8 cellular contexts compared by ENCODE assay signal in the genomic region with DNA sequence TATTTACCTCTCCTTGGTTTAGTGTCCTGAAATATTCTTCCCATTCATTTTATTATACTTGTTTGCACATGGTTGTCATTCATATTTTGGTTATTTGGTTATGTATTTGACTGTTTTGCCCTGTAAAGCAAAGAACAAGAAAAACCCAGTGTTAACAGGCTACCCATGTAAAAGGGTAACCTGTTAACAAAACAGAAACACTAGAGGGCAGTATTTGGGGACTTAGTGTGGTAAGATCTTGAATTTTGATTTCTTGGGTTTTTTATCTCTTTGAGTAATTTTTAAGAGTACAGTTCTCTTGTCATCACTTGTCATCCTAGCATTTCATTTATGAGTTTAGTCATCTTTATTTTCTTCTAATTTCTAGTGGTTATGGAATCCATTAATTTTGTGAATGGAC. TPM values are rescaled to one million over a fixed set of nuclear protein-coding genes. Genes with fewer than 3 reads are reported as not detected.
A peak's percentile ranks its signal among the peaks of the same experiment; 100 is the strongest.
DNase-seq lines count a peak whose midpoint lies in the region; ATAC-seq and TF ChIP-seq lines count a peak whose summit lies in the region.

No MANE protein-coding gene starts in this region.

- peaks cover 62% of the 10 kb centered on the region for H3K36me3 Mint-ChIP-seq in nephron (ENCODE audit: low read depth)

- H3K27me3 ChIP-seq in body of pancreas = no peaks in the 10 kb centered on the region

- ATAC-seq in body of pancreas (no peak), GM21786 (IDR thresholded peaks at IDR 0.05; ENCODE audit: unreplicated experiment) (no peak), GM18867 (IDR thresholded peaks at IDR 0.05; ENCODE audit: unreplicated experiment) (no peak), GM18511 (IDR thresholded peaks at IDR 0.05; ENCODE audit: unreplicated experiment) (no peak)

- intact Hi-C loops in body of pancreas (cut with DNase I) = no loop called here

- peaks cover 9% of the 10 kb centered on the region for H3K4me1 Mint-ChIP-seq in nephron

- DNase-seq in GM03348 (ENCODE audit: low spot score) (peak; percentile 35), KBM-7 (peak; percentile 37), body of pancreas (no peak)
- DNase-seq in activated CD4-positive, alpha-beta T cell treated with anti-CD3 and anti-CD28 coated beads for 4 hours = no peak

- in situ Hi-C loops in KBM-7 (cut with MboI; ENCODE audit: low pct_unique_long_range_greater_than_20kb, low sequenced_read_pairs) = no loop called here

- H3K9me3 Mint-ChIP-seq in nephron = no peaks in the 10 kb centered on the region

- H3K9me3 ChIP-seq in body of pancreas = no peaks in the 10 kb centered on the region

- no peak for TF ChIP-seq POLR2A in body of pancreas (IDR thresholded peaks at IDR 0.05)

- H3K27ac Mint-ChIP-seq in nephron = no peak overlapping the region

- H3K4me3 Mint-ChIP-seq in nephron = no peak overlapping the region

- H3K4me1 ChIP-seq in body of pancreas = no peaks in the 10 kb centered on the region

- no peak overlapping the region for H3K4me3 ChIP-seq in body of pancreas

- no peaks in the 10 kb centered on the region for H3K36me3 ChIP-seq in body of pancreas (replicated peaks in 1 of 2; ENCODE audit: insufficient read depth in 1 of 2, low read depth in 2 of 2)

- no peak overlapping the region for H3K27ac ChIP-seq in body of pancreas

- no peaks in the 10 kb centered on the region for H3K27me3 Mint-ChIP-seq in nephron (ENCODE audit: low read depth)

- TF ChIP-seq CTCF in body of pancreas (IDR thresholded peaks at IDR 0.05) (peak in 6 of 7 experiments; percentile 22 to 41 (median 30)), nephron (IDR thresholded peaks at IDR 0.05; ENCODE audit: unreplicated experiment in 3 of 3) (peak; percentile 29 to 43 (median 38))

RNA-seq across cellular contexts. Expression of a gene that starts 51.3 kb away (rescaled TPM):
- total RNA-seq in body of pancreas = 10 to 100 TPM; 36.9 to 38.4 TPM

RNA-seq across cellular contexts. Expression of a gene that starts 51.3 kb away (rescaled TPM):
- total RNA-seq in body of pancreas = 10 to 100 TPM in 1 of 2 donors, 1 to 10 TPM in 1; 9.2 to 16.6 TPM

Comparison
In these comparisons a context has a peak if more than half of its experiments do, and no peak if none do; other contexts are left out.
1. DNase-seq: peak in GM03348 (single experiment) and KBM-7 (single experiment); none in body of pancreas (0 of 4) and activated CD4-positive, alpha-beta T cell treated with anti-CD3 and anti-CD28 coated beads for 4 hours (0 of 2).